ENCODE assay signal across 1 cellular context in the genomic region with DNA sequence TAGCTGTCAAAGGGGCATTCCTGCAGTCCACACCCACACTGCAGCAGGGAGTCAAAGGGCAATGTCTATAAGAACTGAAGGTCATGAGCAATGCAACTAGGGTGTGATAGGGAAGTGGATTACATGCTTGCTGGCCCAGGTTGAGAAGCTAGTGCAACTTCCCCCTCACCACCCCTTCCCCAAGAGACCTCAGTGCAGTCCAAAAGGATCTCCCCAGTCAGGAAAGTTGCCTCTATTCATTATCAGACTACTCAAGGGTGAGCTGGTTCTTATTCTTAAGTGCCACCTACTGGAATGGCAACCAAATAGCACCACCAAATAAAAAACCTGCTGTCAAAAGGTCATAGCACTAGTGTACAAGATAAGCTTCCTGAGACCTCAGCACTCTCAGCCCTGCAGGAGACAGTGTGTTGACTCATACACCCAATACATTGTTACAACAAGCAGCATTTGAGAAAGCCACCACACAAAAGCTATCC.
TF ChIP-seq lines count a peak whose summit lies in the region.

No MANE protein-coding gene starts in this region.

TF ChIP-seq in K562, 482 proteins besides CTCF, POLR2A, EP300 and RAD21 (continues in another document):
- TF ChIP-seq GATAD2A (IDR thresholded peaks at IDR 0.05) (no peak), ARID1B (IDR thresholded peaks at IDR 0.05) (0 out of 2 replicates have a peak, but pooled peaks have one; percentile 51), MTA3 (IDR thresholded peaks at IDR 0.05; ENCODE audit: borderline replicate concordance) (0 out of 2 replicates have a peak, but pooled peaks have one; percentile 34), NFATC3 (IDR thresholded peaks at IDR 0.05) (no peak), ZC3H8 (IDR thresholded peaks at IDR 0.05) (no peak), PBX2 (CRISPR knock-in tag; IDR thresholded peaks at IDR 0.05; ENCODE audit: low read depth) (no peak), PBX2 (tag; conservative IDR thresholded peaks at IDR 0.05; ENCODE audit: low read depth) (no peak), HMBOX1 (IDR thresholded peaks at IDR 0.05) (no peak), RERE (CRISPR knock-in tag; IDR thresholded peaks at IDR 0.05; ENCODE audit: borderline replicate concordance) (no peak), U2AF2 (optimal IDR thresholded peaks at IDR 0.05; ENCODE audit: low read depth, low read length) (no peak), TAF7 (tag; IDR thresholded peaks at IDR 0.05) (no peak), ZBTB8A (IDR thresholded peaks at IDR 0.05; ENCODE audit: partially characterized antibody) (no peak), ZKSCAN3 (CRISPR knock-in tag; IDR thresholded peaks at IDR 0.05) (no peak), GTF2A2 (tag; IDR thresholded peaks at IDR 0.05) (no peak), NCOR1 (IDR thresholded peaks at IDR 0.05) (no peak), SIN3A (IDR thresholded peaks at IDR 0.05; ENCODE audit: borderline replicate concordance in 2 of 2, control insufficient read depth in 1 of 2, low read depth in 2 of 2, low read length in 2 of 2) (no peak), ZNF384 (IDR thresholded peaks at IDR 0.05; ENCODE audit: low read depth, low read length) (no peak), ZNF644 (tag; IDR thresholded peaks at IDR 0.05; ENCODE audit: low read depth) (no peak), HMG20B (CRISPR knock-in tag; IDR thresholded peaks at IDR 0.05) (no peak), XRCC4 (IDR thresholded peaks at IDR 0.05; ENCODE audit: extremely low read depth, insufficient read depth, insufficient read length) (no peak), HBP1 (CRISPR knock-in tag; IDR thresholded peaks at IDR 0.05) (no peak), BRD9 (IDR thresholded peaks at IDR 0.05; ENCODE audit: low read depth, partially characterized antibody) (no peak), PML (IDR thresholded peaks at IDR 0.05; ENCODE audit: low read length) (no peak), ZNF3 (CRISPR knock-in tag; IDR thresholded peaks at IDR 0.05) (no peak), ZNF41 (CRISPR knock-in tag; conservative IDR thresholded peaks at IDR 0.05) (no peak), CREM (IDR thresholded peaks at IDR 0.05; ENCODE audit: low read depth) (no peak), CBX3 (IDR thresholded peaks at IDR 0.05; ENCODE audit: borderline replicate concordance in 1 of 2, low read length in 2 of 2) (peak in 1 of 2 experiments; percentile 72; a peak in 2 of 3 replicates), ZNF140 (CRISPR knock-in tag; IDR thresholded peaks at IDR 0.05) (no peak), SMARCB1 (IDR thresholded peaks at IDR 0.05; ENCODE audit: insufficient read length, low read depth) (no peak), PTRF (tag; IDR thresholded peaks at IDR 0.05) (no peak)
- TF ChIP-seq, protein P1, sequence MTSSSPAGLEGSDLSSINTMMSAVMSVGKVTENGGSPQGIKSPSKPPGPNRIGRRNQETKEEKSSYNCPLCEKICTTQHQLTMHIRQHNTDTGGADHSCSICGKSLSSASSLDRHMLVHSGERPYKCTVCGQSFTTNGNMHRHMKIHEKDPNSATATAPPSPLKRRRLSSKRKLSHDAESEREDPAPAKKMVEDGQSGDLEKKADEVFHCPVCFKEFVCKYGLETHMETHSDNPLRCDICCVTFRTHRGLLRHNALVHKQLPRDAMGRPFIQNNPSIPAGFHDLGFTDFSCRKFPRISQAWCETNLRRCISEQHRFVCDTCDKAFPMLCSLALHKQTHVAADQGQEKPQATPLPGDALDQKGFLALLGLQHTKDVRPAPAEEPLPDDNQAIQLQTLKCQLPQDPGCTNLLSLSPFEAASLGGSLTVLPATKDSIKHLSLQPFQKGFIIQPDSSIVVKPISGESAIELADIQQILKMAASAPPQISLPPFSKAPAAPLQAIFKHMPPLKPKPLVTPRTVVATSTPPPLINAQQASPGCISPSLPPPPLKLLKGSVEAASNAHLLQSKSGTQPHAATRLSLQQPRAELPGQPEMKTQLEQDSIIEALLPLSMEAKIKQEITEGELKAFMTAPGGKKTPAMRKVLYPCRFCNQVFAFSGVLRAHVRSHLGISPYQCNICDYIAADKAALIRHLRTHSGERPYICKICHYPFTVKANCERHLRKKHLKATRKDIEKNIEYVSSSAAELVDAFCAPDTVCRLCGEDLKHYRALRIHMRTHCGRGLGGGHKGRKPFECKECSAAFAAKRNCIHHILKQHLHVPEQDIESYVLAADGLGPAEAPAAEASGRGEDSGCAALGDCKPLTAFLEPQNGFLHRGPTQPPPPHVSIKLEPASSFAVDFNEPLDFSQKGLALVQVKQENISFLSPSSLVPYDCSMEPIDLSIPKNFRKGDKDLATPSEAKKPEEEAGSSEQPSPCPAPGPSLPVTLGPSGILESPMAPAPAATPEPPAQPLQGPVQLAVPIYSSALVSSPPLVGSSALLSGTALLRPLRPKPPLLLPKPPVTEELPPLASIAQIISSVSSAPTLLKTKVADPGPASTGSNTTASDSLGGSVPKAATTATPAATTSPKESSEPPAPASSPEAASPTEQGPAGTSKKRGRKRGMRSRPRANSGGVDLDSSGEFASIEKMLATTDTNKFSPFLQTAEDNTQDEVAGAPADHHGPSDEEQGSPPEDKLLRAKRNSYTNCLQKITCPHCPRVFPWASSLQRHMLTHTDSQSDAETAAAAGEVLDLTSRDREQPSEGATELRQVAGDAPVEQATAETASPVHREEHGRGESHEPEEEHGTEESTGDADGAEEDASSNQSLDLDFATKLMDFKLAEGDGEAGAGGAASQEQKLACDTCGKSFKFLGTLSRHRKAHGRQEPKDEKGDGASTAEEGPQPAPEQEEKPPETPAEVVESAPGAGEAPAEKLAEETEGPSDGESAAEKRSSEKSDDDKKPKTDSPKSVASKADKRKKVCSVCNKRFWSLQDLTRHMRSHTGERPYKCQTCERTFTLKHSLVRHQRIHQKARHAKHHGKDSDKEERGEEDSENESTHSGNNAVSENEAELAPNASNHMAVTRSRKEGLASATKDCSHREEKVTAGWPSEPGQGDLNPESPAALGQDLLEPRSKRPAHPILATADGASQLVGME (CRISPR knock-in tag; IDR thresholded peaks at IDR 0.05): no peak
- TF ChIP-seq, protein P2, sequence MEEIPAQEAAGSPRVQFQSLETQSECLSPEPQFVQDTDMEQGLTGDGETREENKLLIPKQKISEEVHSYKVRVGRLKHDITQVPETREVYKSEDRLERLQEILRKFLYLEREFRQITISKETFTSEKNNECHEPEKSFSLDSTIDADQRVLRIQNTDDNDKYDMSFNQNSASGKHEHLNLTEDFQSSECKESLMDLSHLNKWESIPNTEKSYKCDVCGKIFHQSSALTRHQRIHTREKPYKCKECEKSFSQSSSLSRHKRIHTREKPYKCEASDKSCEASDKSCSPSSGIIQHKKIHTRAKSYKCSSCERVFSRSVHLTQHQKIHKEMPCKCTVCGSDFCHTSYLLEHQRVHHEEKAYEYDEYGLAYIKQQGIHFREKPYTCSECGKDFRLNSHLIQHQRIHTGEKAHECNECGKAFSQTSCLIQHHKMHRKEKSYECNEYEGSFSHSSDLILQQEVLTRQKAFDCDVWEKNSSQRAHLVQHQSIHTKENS (CRISPR knock-in tag; IDR thresholded peaks at IDR 0.05): no peak
- TF ChIP-seq, protein P3, sequence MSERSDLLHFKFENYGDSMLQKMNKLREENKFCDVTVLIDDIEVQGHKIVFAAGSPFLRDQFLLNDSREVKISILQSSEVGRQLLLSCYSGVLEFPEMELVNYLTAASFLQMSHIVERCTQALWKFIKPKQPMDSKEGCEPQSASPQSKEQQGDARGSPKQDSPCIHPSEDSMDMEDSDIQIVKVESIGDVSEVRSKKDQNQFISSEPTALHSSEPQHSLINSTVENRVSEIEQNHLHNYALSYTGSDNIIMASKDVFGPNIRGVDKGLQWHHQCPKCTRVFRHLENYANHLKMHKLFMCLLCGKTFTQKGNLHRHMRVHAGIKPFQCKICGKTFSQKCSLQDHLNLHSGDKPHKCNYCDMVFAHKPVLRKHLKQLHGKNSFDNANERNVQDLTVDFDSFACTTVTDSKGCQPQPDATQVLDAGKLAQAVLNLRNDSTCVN (CRISPR knock-in tag; IDR thresholded peaks at IDR 0.05): no peak
